23 cellular contexts compared by ENCODE assay signal in genomic region chr1:243902100-243902499, GRCh38.
"Had no signal": no experiment of that assay in that cellular context is flagged by ENCODE, and none has a peak within 500 bp of the region (broad histone marks: within the 10 kb centered on the region; RNA-seq: fewer than 3 reads in every experiment).

No MANE protein-coding gene starts in this region.

- DNase-seq: activated CD4-positive, alpha-beta memory T cell treated with anti-CD3 and anti-CD28 coated beads, Interleukin-2, amount 10 ng/mL, durations not matched to agents 7 days and 5 days; activated CD4-positive, alpha-beta T cell treated with anti-CD3 and anti-CD28 coated beads for 36 hours; activated CD4-positive, alpha-beta T cell treated with anti-CD3 and anti-CD28 coated beads, Interleukin-2, amount 50 U/mL, for 1 hour; activated gamma-delta T cell treated with Interleukin-2 at 50 U/mL for 16 hours; activated naive CD4-positive, alpha-beta T cell treated with anti-CD3 and anti-CD28 coated beads, Interleukin-2, amount 10 ng/mL, durations not matched to agents 7 days and 5 days; activated naive CD8-positive, alpha-beta T cell treated with anti-CD3 and anti-CD28 coated beads for 36 hours; activated T-cell treated with anti-CD3 and anti-CD28 coated beads for 4 hours; activated T-cell treated with anti-CD3 and anti-CD28 coated beads, Interleukin-2, amount 50 U/mL, for 72 hours; cerebellar nuclear complex; MM.1S; NCI-H1105; NCI-H1436; NCI-H187 treated with DMSO at 0.1 percent for 48 hours; NCI-H2107; NCI-H524 treated with DMSO at 0.1 percent for 48 hours; NCI-H774; RPMI8226; T-helper 1 cell; WERI-Rb-1 had no signal

- H3K4me1 Mint-ChIP-seq: activated CD4-positive, alpha-beta memory T cell treated with anti-CD3 and anti-CD28 coated beads, Interleukin-2, amount 10 ng/mL, durations not matched to agents 7 days and 5 days; activated CD4-positive, alpha-beta T cell treated with anti-CD3 and anti-CD28 coated beads for 36 hours; activated naive CD4-positive, alpha-beta T cell treated with anti-CD3 and anti-CD28 coated beads, Interleukin-2, amount 10 ng/mL, durations not matched to agents 7 days and 5 days; activated naive CD8-positive, alpha-beta T cell treated with anti-CD3 and anti-CD28 coated beads for 36 hours had no signal

- H3K4me3 Mint-ChIP-seq: activated CD4-positive, alpha-beta memory T cell treated with anti-CD3 and anti-CD28 coated beads, Interleukin-2, amount 10 ng/mL, durations not matched to agents 7 days and 5 days; activated CD4-positive, alpha-beta T cell treated with anti-CD3 and anti-CD28 coated beads for 36 hours; activated naive CD4-positive, alpha-beta T cell treated with anti-CD3 and anti-CD28 coated beads, Interleukin-2, amount 10 ng/mL, durations not matched to agents 7 days and 5 days; activated naive CD8-positive, alpha-beta T cell treated with anti-CD3 and anti-CD28 coated beads for 36 hours; activated T-cell treated with anti-CD3 and anti-CD28 coated beads, Interleukin-2, amount 50 U/mL, for 72 hours had no signal

- H3K4me3 ChIP-seq: SK-N-MC had no signal

- ATAC-seq: activated CD4-positive, alpha-beta T cell treated with anti-CD3 and anti-CD28 coated beads for 36 hours; activated T-cell treated with anti-CD3 and anti-CD28 coated beads, Interleukin-2, amount 50 U/mL, for 72 hours; Panc1; Right ventricle myocardium inferior had no signal

- H3K9me3 Mint-ChIP-seq: activated CD4-positive, alpha-beta memory T cell treated with anti-CD3 and anti-CD28 coated beads, Interleukin-2, amount 10 ng/mL, durations not matched to agents 7 days and 5 days; activated naive CD4-positive, alpha-beta T cell treated with anti-CD3 and anti-CD28 coated beads, Interleukin-2, amount 10 ng/mL, durations not matched to agents 7 days and 5 days; activated naive CD8-positive, alpha-beta T cell treated with anti-CD3 and anti-CD28 coated beads for 36 hours; activated T-cell treated with anti-CD3 and anti-CD28 coated beads, Interleukin-2, amount 50 U/mL, for 72 hours; activated T-helper 2 cell treated with anti-CD3 and anti-CD28 coated beads, Interferon-gamma antibody, Interleukin-2, Interleukin-4, amounts not matched to agents 10 μg/mL and 5 μg/mL and 100 μg/mL, durations not matched to agents 14 hours and 24 hours and 36 hours had no signal

- H3K27ac ChIP-seq: SK-N-MC, WERI-Rb-1 had no signal

- H3K36me3 ChIP-seq: WERI-Rb-1 had no signal

- H3K36me3 Mint-ChIP-seq: activated naive CD4-positive, alpha-beta T cell treated with anti-CD3 and anti-CD28 coated beads, Interleukin-2, amount 10 ng/mL, durations not matched to agents 7 days and 5 days; activated naive CD8-positive, alpha-beta T cell treated with anti-CD3 and anti-CD28 coated beads for 36 hours had no signal

- H3K27ac Mint-ChIP-seq: activated CD4-positive, alpha-beta memory T cell treated with anti-CD3 and anti-CD28 coated beads, Interleukin-2, amount 10 ng/mL, durations not matched to agents 7 days and 5 days; activated CD4-positive, alpha-beta T cell treated with anti-CD3 and anti-CD28 coated beads for 36 hours; activated naive CD4-positive, alpha-beta T cell treated with anti-CD3 and anti-CD28 coated beads, Interleukin-2, amount 10 ng/mL, durations not matched to agents 7 days and 5 days; activated naive CD8-positive, alpha-beta T cell treated with anti-CD3 and anti-CD28 coated beads for 36 hours; activated T-cell treated with anti-CD3 and anti-CD28 coated beads, Interleukin-2, amount 50 U/mL, for 72 hours; activated T-helper 2 cell treated with anti-CD3 and anti-CD28 coated beads, Interferon-gamma antibody, Interleukin-2, Interleukin-4, amounts not matched to agents 10 μg/mL and 5 μg/mL and 100 μg/mL, durations not matched to agents 14 hours and 24 hours and 36 hours had no signal
